ENCODE assay signal across 5 cellular contexts in genomic region chr16:70231831-70232230, GRCh38. TPM values are rescaled to one million over a fixed set of nuclear protein-coding genes. Genes with fewer than 3 reads are reported as not detected.
"Had no signal": no experiment of that assay in that cellular context is flagged by ENCODE, and none has a peak within 500 bp of the region (broad histone marks: within the 10 kb centered on the region; RNA-seq: fewer than 3 reads in every experiment).

No MANE protein-coding gene starts in this region.

RNA-seq across cellular contexts. Expression of gene CLEC18C, which starts 58.2 kb away (rescaled TPM):
- total RNA-seq: HT1080, IMR-90, M059J, OCI-LY7, SK-MEL-5 had no signal
